ENCODE assay signal across 23 cellular contexts in the genomic region with DNA sequence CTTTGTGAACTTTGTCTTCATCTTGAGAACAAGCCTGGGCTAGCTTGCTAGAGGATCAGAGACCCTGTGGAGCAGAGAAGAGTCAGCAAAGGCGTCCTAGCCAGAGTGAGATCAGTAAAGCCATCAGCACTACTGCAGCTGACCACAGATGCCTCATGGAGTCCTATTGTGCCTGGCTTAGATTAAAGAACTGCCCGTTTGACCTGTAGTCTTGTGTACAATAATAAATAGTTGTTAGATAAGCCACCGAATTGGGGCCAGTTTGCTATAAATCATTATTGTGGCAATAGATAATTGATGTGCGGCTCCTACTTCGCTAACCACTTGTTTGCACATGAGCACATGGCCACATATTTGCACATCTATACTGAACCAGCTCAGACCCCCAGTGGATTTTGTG.
"Had no signal": no experiment of that assay in that cellular context is flagged by ENCODE, and none has a peak within 500 bp of the region (broad histone marks: within the 10 kb centered on the region; RNA-seq: fewer than 3 reads in every experiment).

No MANE protein-coding gene starts in this region.

- H3K4me1 ChIP-seq: breast epithelium, psoas muscle had no signal

- H3K27me3 ChIP-seq: pancreas had no signal

- H3K36me3 Mint-ChIP-seq: activated CD4-positive, alpha-beta memory T cell treated with anti-CD3 and anti-CD28 coated beads for 36 hours; activated naive CD4-positive, alpha-beta T cell treated with anti-CD3 and anti-CD28 coated beads, Interleukin-2, amount 50 U/mL, for 24 hours; natural killer cell treated with Interleukin-12 subunit alpha and Interleukin-12 subunit beta and Interleukin-15 and Interleukin-18, amount 100 ng/mL, for 72 hours had no signal

- H3K27ac ChIP-seq: breast epithelium, esophagus squamous epithelium, gastroesophageal sphincter, pancreas, psoas muscle, right atrium auricular region, tibial artery had no signal

- H3K9me3 Mint-ChIP-seq: activated CD4-positive, alpha-beta memory T cell treated with anti-CD3 and anti-CD28 coated beads for 36 hours; activated naive CD4-positive, alpha-beta T cell treated with anti-CD3 and anti-CD28 coated beads, Interleukin-2, amount 50 U/mL, for 24 hours; central memory CD8-positive, alpha-beta T cell; effector memory CD8-positive, alpha-beta T cell; natural killer cell treated with Interleukin-12 subunit alpha and Interleukin-12 subunit beta and Interleukin-15 and Interleukin-18, amount 100 ng/mL, for 72 hours; stimulated activated naive CD8-positive, alpha-beta T cell treated with anti-CD3 and anti-CD28 coated beads, Interleukin-15, Interleukin-2, amounts not matched to agents 100 ng/mL and 50 ng/mL, for 24 hours had no signal

- H3K27me3 Mint-ChIP-seq: activated naive CD4-positive, alpha-beta T cell treated with anti-CD3 and anti-CD28 coated beads, Interleukin-2, amount 50 U/mL, for 24 hours had no signal

- H3K36me3 ChIP-seq: breast epithelium, esophagus squamous epithelium, gastroesophageal sphincter, pancreas, right atrium auricular region, tibial artery had no signal

- H3K4me3 ChIP-seq: breast epithelium, esophagus squamous epithelium, gastroesophageal sphincter, pancreas, psoas muscle, right atrium auricular region, tibial artery had no signal

- H3K4me3 Mint-ChIP-seq: activated CD4-positive, alpha-beta memory T cell treated with anti-CD3 and anti-CD28 coated beads for 36 hours; activated naive CD4-positive, alpha-beta T cell treated with anti-CD3 and anti-CD28 coated beads, Interleukin-2, amount 50 U/mL, for 24 hours; central memory CD8-positive, alpha-beta T cell; effector memory CD8-positive, alpha-beta T cell; natural killer cell treated with Interleukin-12 subunit alpha and Interleukin-12 subunit beta and Interleukin-15 and Interleukin-18, amount 100 ng/mL, for 72 hours; stimulated activated naive CD8-positive, alpha-beta T cell treated with anti-CD3 and anti-CD28 coated beads, Interleukin-15, Interleukin-2, amounts not matched to agents 100 ng/mL and 50 ng/mL, for 24 hours; T-helper 17 cell had no signal

- H3K9me3 ChIP-seq: breast epithelium, esophagus squamous epithelium, gastroesophageal sphincter, pancreas, psoas muscle, right atrium auricular region, tibial artery had no signal

- DNase-seq: activated CD4-positive, alpha-beta memory T cell treated with anti-CD3 and anti-CD28 coated beads for 36 hours; activated CD4-positive, alpha-beta T cell treated with anti-CD3 and anti-CD28 coated beads for 4 hours; activated CD4-positive, CD25-positive, alpha-beta regulatory T cell; activated gamma-delta T cell treated with Interleukin-2 at 50 U/mL for 16 hours; activated T-cell treated with anti-CD3 and anti-CD28 coated beads, Interleukin-2, amount 50 U/mL, for 1 hour; anterior cingulate cortex; effector memory CD8-positive, alpha-beta T cell; esophagus squamous epithelium; hypothalamus; left ventricle myocardium superior; pancreas; psoas muscle; stimulated activated CD4-positive, alpha-beta T cell treated with anti-CD3 and anti-CD28 coated beads, Interleukin-12 subunit alpha, Interleukin-12 subunit beta, amount 100 ng/mL, for 4 hours; substantia nigra; T-helper 17 cell; tibial artery had no signal

- H3K27ac Mint-ChIP-seq: activated CD4-positive, alpha-beta memory T cell treated with anti-CD3 and anti-CD28 coated beads for 36 hours; activated naive CD4-positive, alpha-beta T cell treated with anti-CD3 and anti-CD28 coated beads, Interleukin-2, amount 50 U/mL, for 24 hours; effector memory CD8-positive, alpha-beta T cell; natural killer cell treated with Interleukin-12 subunit alpha and Interleukin-12 subunit beta and Interleukin-15 and Interleukin-18, amount 100 ng/mL, for 72 hours; stimulated activated naive CD8-positive, alpha-beta T cell treated with anti-CD3 and anti-CD28 coated beads, Interleukin-15, Interleukin-2, amounts not matched to agents 100 ng/mL and 50 ng/mL, for 24 hours had no signal

- ATAC-seq: effector memory CD8-positive, alpha-beta T cell; gastroesophageal sphincter; left ventricle myocardium superior; natural killer cell treated with Interleukin-12 subunit alpha and Interleukin-12 subunit beta and Interleukin-15 and Interleukin-18, amount 100 ng/mL, for 72 hours; psoas muscle; T-helper 17 cell had no signal
